In the genomic region with DNA sequence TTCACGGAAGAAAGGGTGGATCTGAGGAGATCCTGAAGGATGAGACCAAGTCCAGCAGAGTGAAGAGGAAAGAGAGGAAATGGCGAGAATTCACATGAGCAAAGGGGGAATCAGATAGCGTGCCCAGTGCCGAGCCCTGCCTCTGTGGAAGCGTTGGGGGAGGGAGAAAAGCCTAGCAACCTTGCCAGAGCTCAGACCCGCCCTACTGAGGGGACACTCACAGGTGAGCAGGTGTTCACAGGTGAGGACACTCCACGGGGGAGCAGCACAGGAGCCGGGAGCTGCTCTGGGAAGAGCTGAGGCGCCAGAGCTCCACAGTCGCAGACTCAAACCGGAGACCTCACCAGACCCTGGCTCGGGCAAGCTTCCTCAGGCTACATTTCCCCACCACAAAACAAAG, we compare ENCODE assay signal across 1 cellular context.
TF ChIP-seq lines count a peak whose summit lies in the region.

No MANE protein-coding gene starts in this region.

TF ChIP-seq in GM23338, 12 proteins besides CTCF, POLR2A, EP300 and RAD21:
- TF ChIP-seq, protein P1, sequence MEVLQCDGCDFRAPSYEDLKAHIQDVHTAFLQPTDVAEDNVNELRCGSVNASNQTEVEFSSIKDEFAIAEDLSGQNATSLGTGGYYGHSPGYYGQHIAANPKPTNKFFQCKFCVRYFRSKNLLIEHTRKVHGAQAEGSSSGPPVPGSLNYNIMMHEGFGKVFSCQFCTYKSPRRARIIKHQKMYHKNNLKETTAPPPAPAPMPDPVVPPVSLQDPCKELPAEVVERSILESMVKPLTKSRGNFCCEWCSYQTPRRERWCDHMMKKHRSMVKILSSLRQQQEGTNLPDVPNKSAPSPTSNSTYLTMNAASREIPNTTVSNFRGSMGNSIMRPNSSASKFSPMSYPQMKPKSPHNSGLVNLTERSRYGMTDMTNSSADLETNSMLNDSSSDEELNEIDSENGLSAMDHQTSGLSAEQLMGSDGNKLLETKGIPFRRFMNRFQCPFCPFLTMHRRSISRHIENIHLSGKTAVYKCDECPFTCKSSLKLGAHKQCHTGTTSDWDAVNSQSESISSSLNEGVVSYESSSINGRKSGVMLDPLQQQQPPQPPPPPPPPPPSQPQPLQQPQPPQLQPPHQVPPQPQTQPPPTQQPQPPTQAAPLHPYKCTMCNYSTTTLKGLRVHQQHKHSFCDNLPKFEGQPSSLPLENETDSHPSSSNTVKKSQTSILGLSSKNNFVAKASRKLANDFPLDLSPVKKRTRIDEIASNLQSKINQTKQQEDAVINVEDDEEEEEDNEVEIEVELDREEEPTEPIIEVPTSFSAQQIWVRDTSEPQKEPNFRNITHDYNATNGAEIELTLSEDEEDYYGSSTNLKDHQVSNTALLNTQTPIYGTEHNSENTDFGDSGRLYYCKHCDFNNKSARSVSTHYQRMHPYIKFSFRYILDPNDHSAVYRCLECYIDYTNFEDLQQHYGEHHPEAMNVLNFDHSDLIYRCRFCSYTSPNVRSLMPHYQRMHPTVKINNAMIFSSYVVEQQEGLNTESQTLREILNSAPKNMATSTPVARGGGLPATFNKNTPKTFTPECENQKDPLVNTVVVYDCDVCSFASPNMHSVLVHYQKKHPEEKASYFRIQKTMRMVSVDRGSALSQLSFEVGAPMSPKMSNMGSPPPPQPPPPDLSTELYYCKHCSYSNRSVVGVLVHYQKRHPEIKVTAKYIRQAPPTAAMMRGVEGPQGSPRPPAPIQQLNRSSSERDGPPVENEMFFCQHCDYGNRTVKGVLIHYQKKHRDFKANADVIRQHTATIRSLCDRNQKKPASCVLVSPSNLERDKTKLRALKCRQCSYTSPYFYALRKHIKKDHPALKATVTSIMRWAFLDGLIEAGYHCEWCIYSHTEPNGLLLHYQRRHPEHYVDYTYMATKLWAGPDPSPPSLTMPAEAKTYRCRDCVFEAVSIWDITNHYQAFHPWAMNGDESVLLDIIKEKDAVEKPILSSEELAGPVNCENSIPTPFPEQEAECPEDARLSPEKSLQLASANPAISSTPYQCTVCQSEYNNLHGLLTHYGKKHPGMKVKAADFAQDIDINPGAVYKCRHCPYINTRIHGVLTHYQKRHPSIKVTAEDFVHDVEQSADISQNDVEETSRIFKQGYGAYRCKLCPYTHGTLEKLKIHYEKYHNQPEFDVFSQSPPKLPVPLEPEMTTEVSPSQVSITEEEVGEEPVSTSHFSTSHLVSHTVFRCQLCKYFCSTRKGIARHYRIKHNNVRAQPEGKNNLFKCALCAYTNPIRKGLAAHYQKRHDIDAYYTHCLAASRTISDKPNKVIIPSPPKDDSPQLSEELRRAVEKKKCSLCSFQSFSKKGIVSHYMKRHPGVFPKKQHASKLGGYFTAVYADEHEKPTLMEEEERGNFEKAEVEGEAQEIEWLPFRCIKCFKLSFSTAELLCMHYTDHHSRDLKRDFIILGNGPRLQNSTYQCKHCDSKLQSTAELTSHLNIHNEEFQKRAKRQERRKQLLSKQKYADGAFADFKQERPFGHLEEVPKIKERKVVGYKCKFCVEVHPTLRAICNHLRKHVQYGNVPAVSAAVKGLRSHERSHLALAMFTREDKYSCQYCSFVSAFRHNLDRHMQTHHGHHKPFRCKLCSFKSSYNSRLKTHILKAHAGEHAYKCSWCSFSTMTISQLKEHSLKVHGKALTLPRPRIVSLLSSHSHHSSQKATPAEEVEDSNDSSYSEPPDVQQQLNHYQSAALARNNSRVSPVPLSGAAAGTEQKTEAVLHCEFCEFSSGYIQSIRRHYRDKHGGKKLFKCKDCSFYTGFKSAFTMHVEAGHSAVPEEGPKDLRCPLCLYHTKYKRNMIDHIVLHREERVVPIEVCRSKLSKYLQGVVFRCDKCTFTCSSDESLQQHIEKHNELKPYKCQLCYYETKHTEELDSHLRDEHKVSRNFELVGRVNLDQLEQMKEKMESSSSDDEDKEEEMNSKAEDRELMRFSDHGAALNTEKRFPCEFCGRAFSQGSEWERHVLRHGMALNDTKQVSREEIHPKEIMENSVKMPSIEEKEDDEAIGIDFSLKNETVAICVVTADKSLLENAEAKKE (CRISPR knock-in tag; IDR thresholded peaks at IDR 0.05): no peak
- no peak for TF ChIP-seq JUNB (IDR thresholded peaks at IDR 0.05; ENCODE audit: unreplicated experiment)
- TF ChIP-seq ZNF114 (CRISPR knock-in tag; IDR thresholded peaks at IDR 0.05): no peak
- no peak for TF ChIP-seq STAT1 (IDR thresholded peaks at IDR 0.05; ENCODE audit: unreplicated experiment)
- TF ChIP-seq CREB1 (CRISPR knock-in tag; IDR thresholded peaks at IDR 0.05; ENCODE audit: low read depth): no peak
- TF ChIP-seq, protein P2, sequence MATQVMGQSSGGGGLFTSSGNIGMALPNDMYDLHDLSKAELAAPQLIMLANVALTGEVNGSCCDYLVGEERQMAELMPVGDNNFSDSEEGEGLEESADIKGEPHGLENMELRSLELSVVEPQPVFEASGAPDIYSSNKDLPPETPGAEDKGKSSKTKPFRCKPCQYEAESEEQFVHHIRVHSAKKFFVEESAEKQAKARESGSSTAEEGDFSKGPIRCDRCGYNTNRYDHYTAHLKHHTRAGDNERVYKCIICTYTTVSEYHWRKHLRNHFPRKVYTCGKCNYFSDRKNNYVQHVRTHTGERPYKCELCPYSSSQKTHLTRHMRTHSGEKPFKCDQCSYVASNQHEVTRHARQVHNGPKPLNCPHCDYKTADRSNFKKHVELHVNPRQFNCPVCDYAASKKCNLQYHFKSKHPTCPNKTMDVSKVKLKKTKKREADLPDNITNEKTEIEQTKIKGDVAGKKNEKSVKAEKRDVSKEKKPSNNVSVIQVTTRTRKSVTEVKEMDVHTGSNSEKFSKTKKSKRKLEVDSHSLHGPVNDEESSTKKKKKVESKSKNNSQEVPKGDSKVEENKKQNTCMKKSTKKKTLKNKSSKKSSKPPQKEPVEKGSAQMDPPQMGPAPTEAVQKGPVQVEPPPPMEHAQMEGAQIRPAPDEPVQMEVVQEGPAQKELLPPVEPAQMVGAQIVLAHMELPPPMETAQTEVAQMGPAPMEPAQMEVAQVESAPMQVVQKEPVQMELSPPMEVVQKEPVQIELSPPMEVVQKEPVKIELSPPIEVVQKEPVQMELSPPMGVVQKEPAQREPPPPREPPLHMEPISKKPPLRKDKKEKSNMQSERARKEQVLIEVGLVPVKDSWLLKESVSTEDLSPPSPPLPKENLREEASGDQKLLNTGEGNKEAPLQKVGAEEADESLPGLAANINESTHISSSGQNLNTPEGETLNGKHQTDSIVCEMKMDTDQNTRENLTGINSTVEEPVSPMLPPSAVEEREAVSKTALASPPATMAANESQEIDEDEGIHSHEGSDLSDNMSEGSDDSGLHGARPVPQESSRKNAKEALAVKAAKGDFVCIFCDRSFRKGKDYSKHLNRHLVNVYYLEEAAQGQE (IDR thresholded peaks at IDR 0.05; ENCODE audit: unreplicated experiment): no peak
- TF ChIP-seq POLR2AphosphoS5 (IDR thresholded peaks at IDR 0.05; ENCODE audit: low read depth): no peak
- TF ChIP-seq EZH2 (IDR thresholded peaks at IDR 0.05; ENCODE audit: low read depth, unreplicated experiment): no peak
- no peak for TF ChIP-seq NANOG (IDR thresholded peaks at IDR 0.05; ENCODE audit: borderline replicate concordance)
- TF ChIP-seq, protein P3, sequence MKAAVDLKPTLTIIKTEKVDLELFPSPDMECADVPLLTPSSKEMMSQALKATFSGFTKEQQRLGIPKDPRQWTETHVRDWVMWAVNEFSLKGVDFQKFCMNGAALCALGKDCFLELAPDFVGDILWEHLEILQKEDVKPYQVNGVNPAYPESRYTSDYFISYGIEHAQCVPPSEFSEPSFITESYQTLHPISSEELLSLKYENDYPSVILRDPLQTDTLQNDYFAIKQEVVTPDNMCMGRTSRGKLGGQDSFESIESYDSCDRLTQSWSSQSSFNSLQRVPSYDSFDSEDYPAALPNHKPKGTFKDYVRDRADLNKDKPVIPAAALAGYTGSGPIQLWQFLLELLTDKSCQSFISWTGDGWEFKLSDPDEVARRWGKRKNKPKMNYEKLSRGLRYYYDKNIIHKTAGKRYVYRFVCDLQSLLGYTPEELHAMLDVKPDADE (IDR thresholded peaks at IDR 0.05): no peak
- TF ChIP-seq ZNF331 (CRISPR knock-in tag; IDR thresholded peaks at IDR 0.05; ENCODE audit: low read depth): no peak
- no peak for TF ChIP-seq EZH2phosphoT487 (IDR thresholded peaks at IDR 0.05; ENCODE audit: unreplicated experiment)
